ENCODE assay signal across 1 cellular context in the genomic region with DNA sequence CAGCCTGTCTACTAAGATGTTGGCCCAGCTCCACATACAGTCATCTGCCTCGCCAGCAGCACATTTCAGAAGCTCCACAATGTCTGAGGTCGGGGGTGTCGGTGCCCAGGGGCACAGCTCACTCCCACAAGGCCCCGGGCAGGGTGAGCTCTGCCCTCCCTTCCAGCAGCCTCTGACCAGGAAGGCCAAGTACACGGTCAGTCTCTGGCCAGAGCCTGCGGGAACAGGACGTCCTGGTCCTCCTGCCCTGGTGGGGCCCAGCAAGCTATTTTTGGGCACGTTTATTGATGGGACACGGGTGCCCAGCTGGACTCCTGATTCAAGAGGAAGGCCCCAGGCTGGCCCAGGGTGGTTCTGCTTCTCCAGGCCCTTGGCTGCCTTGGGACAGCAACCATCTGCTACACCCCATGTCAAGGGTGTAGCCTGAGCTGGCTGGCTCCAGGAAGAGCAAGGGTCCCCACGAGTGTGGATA.
TF ChIP-seq lines count a peak whose summit lies in the region.

No MANE protein-coding gene starts in this region.

TF ChIP-seq in HepG2, 621 proteins besides CTCF, POLR2A, EP300 and RAD21 (continued from another document and continues in another):
- TF ChIP-seq, protein P1, sequence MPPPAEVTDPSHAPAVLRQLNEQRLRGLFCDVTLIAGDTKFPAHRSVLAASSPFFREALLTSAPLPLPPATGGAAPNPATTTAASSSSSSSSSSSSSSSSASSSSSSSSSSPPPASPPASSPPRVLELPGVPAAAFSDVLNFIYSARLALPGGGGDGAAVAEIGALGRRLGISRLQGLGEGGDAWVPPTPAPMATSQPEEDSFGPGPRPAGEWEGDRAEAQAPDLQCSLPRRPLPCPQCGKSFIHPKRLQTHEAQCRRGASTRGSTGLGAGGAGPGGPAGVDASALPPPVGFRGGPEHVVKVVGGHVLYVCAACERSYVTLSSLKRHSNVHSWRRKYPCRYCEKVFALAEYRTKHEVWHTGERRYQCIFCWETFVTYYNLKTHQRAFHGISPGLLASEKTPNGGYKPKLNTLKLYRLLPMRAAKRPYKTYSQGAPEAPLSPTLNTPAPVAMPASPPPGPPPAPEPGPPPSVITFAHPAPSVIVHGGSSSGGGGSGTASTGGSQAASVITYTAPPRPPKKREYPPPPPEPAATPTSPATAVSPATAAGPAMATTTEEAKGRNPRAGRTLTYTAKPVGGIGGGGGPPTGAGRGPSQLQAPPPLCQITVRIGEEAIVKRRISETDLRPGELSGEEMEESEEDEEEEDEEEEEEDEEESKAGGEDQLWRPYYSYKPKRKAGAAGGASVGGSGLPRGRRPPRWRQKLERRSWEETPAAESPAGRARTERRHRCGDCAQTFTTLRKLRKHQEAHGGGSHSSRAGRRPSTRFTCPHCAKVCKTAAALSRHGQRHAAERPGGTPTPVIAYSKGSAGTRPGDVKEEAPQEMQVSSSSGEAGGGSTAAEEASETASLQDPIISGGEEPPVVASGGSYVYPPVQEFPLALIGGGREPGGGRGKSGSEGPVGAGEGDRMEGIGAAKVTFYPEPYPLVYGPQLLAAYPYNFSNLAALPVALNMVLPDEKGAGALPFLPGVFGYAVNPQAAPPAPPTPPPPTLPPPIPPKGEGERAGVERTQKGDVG (CRISPR knock-in tag; IDR thresholded peaks at IDR 0.05; ENCODE audit: borderline replicate concordance) = peak; percentile 78; the same call in 1 of the 2 replicates
- TF ChIP-seq TARDBP (CRISPR knock-in tag; IDR thresholded peaks at IDR 0.05) (0 out of 2 replicates have a peak, but pooled peaks have one; percentile 35), CBX5 (CRISPR knock-in tag; IDR thresholded peaks at IDR 0.05; ENCODE audit: borderline replicate concordance) (0 out of 2 replicates have a peak, but pooled peaks have one; percentile 31), ZNF616 (CRISPR knock-in tag; IDR thresholded peaks at IDR 0.05; ENCODE audit: low read depth) (no peak), NCOR1 (IDR thresholded peaks at IDR 0.05; ENCODE audit: borderline replicate concordance, low read length) (no peak), ZMYM3 (CRISPR knock-in tag; IDR thresholded peaks at IDR 0.05) (peak; percentile 51; the same call in 1 of the 2 replicates), ZNF737 (CRISPR knock-in tag; IDR thresholded peaks at IDR 0.05; ENCODE audit: borderline replicate concordance) (0 out of 2 replicates have a peak, but pooled peaks have one; percentile 36), ISL2 (CRISPR knock-in tag; IDR thresholded peaks at IDR 0.05) (no peak), ZNF607 (CRISPR knock-in tag; IDR thresholded peaks at IDR 0.05; ENCODE audit: borderline replicate concordance) (no peak), ZGPAT (CRISPR knock-in tag; IDR thresholded peaks at IDR 0.05) (0 out of 2 replicates have a peak, but pooled peaks have one; percentile 25), ZNF768 (CRISPR knock-in tag; IDR thresholded peaks at IDR 0.05) (peak; percentile 63; the same call in 1 of the 2 replicates), MED1 (CRISPR knock-in tag; IDR thresholded peaks at IDR 0.05) (0 out of 2 replicates have a peak, but pooled peaks have one; percentile 29), HNRNPL (IDR thresholded peaks at IDR 0.05; ENCODE audit: low read depth, low read length) (peak; percentile 97), RARA (CRISPR knock-in tag; IDR thresholded peaks at IDR 0.05) (peak; percentile 5; the same call in 1 of the 2 replicates), ZNF704 (CRISPR knock-in tag; IDR thresholded peaks at IDR 0.05; ENCODE audit: borderline replicate concordance) (0 out of 2 replicates have a peak, but pooled peaks have one; percentile 69), POLR2G (IDR thresholded peaks at IDR 0.05; ENCODE audit: low read depth, low read length) (no peak), ZC3H4 (CRISPR knock-in tag; IDR thresholded peaks at IDR 0.05; ENCODE audit: borderline replicate concordance) (no peak), ZNF891 (CRISPR knock-in tag; IDR thresholded peaks at IDR 0.05) (0 out of 2 replicates have a peak, but pooled peaks have one; percentile 33), MTA1 (CRISPR knock-in tag; IDR thresholded peaks at IDR 0.05; ENCODE audit: borderline replicate concordance) (no peak), SP5 (CRISPR knock-in tag; IDR thresholded peaks at IDR 0.05; ENCODE audit: borderline replicate concordance, low read depth) (no peak), NFE2L1 (CRISPR knock-in tag; IDR thresholded peaks at IDR 0.05; ENCODE audit: borderline replicate concordance) (no peak), ZNF160 (CRISPR knock-in tag; IDR thresholded peaks at IDR 0.05) (no peak), ERF (CRISPR knock-in tag; IDR thresholded peaks at IDR 0.05) (0 out of 2 replicates have a peak, but pooled peaks have one; percentile 22), CBX1 (IDR thresholded peaks at IDR 0.05; ENCODE audit: low read depth) (no peak), ZBTB43 (CRISPR knock-in tag; conservative IDR thresholded peaks at IDR 0.05) (0 out of 2 replicates have a peak, but pooled peaks have one; percentile 23), ZFY (CRISPR knock-in tag; IDR thresholded peaks at IDR 0.05) (peak; percentile 42), ZNF143 (CRISPR knock-in tag; IDR thresholded peaks at IDR 0.05) (peak; percentile 36; the same call in 1 of the 2 replicates), FIP1L1 (IDR thresholded peaks at IDR 0.05; ENCODE audit: borderline replicate concordance, insufficient read depth, low read depth, low read length) (0 out of 2 replicates have a peak, but pooled peaks have one; percentile 30)
- TF ChIP-seq, protein P2, sequence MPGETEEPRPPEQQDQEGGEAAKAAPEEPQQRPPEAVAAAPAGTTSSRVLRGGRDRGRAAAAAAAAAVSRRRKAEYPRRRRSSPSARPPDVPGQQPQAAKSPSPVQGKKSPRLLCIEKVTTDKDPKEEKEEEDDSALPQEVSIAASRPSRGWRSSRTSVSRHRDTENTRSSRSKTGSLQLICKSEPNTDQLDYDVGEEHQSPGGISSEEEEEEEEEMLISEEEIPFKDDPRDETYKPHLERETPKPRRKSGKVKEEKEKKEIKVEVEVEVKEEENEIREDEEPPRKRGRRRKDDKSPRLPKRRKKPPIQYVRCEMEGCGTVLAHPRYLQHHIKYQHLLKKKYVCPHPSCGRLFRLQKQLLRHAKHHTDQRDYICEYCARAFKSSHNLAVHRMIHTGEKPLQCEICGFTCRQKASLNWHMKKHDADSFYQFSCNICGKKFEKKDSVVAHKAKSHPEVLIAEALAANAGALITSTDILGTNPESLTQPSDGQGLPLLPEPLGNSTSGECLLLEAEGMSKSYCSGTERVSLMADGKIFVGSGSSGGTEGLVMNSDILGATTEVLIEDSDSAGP (CRISPR knock-in tag; IDR thresholded peaks at IDR 0.05; ENCODE audit: borderline replicate concordance) = 0 out of 2 replicates have a peak, but pooled peaks have one; percentile 24
- TF ChIP-seq, protein P3, sequence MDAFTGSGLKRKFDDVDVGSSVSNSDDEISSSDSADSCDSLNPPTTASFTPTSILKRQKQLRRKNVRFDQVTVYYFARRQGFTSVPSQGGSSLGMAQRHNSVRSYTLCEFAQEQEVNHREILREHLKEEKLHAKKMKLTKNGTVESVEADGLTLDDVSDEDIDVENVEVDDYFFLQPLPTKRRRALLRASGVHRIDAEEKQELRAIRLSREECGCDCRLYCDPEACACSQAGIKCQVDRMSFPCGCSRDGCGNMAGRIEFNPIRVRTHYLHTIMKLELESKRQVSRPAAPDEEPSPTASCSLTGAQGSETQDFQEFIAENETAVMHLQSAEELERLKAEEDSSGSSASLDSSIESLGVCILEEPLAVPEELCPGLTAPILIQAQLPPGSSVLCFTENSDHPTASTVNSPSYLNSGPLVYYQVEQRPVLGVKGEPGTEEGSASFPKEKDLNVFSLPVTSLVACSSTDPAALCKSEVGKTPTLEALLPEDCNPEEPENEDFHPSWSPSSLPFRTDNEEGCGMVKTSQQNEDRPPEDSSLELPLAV (CRISPR knock-in tag; conservative IDR thresholded peaks at IDR 0.05; ENCODE audit: low read depth) = no peak
- TF ChIP-seq, protein P4, sequence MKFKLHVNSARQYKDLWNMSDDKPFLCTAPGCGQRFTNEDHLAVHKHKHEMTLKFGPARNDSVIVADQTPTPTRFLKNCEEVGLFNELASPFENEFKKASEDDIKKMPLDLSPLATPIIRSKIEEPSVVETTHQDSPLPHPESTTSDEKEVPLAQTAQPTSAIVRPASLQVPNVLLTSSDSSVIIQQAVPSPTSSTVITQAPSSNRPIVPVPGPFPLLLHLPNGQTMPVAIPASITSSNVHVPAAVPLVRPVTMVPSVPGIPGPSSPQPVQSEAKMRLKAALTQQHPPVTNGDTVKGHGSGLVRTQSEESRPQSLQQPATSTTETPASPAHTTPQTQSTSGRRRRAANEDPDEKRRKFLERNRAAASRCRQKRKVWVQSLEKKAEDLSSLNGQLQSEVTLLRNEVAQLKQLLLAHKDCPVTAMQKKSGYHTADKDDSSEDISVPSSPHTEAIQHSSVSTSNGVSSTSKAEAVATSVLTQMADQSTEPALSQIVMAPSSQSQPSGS (CRISPR knock-in tag; IDR thresholded peaks at IDR 0.05) = no peak
- TF ChIP-seq, protein P5, sequence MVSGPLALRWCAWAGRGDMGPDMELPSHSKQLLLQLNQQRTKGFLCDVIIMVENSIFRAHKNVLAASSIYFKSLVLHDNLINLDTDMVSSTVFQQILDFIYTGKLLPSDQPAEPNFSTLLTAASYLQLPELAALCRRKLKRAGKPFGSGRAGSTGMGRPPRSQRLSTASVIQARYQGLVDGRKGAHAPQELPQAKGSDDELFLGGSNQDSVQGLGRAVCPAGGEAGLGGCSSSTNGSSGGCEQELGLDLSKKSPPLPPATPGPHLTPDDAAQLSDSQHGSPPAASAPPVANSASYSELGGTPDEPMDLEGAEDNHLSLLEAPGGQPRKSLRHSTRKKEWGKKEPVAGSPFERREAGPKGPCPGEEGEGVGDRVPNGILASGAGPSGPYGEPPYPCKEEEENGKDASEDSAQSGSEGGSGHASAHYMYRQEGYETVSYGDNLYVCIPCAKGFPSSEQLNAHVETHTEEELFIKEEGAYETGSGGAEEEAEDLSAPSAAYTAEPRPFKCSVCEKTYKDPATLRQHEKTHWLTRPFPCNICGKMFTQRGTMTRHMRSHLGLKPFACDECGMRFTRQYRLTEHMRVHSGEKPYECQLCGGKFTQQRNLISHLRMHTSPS (CRISPR knock-in tag; IDR thresholded peaks at IDR 0.05; ENCODE audit: low read depth) = peak; percentile 91
- TF ChIP-seq, protein P6, sequence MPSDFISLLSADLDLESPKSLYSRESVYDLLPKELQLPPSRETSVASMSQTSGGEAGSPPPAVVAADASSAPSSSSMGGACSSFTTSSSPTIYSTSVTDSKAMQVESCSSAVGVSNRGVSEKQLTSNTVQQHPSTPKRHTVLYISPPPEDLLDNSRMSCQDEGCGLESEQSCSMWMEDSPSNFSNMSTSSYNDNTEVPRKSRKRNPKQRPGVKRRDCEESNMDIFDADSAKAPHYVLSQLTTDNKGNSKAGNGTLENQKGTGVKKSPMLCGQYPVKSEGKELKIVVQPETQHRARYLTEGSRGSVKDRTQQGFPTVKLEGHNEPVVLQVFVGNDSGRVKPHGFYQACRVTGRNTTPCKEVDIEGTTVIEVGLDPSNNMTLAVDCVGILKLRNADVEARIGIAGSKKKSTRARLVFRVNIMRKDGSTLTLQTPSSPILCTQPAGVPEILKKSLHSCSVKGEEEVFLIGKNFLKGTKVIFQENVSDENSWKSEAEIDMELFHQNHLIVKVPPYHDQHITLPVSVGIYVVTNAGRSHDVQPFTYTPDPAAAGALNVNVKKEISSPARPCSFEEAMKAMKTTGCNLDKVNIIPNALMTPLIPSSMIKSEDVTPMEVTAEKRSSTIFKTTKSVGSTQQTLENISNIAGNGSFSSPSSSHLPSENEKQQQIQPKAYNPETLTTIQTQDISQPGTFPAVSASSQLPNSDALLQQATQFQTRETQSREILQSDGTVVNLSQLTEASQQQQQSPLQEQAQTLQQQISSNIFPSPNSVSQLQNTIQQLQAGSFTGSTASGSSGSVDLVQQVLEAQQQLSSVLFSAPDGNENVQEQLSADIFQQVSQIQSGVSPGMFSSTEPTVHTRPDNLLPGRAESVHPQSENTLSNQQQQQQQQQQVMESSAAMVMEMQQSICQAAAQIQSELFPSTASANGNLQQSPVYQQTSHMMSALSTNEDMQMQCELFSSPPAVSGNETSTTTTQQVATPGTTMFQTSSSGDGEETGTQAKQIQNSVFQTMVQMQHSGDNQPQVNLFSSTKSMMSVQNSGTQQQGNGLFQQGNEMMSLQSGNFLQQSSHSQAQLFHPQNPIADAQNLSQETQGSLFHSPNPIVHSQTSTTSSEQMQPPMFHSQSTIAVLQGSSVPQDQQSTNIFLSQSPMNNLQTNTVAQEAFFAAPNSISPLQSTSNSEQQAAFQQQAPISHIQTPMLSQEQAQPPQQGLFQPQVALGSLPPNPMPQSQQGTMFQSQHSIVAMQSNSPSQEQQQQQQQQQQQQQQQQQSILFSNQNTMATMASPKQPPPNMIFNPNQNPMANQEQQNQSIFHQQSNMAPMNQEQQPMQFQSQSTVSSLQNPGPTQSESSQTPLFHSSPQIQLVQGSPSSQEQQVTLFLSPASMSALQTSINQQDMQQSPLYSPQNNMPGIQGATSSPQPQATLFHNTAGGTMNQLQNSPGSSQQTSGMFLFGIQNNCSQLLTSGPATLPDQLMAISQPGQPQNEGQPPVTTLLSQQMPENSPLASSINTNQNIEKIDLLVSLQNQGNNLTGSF (CRISPR knock-in tag; IDR thresholded peaks at IDR 0.05) = no peak
